Comparison of ENCODE assay signal across 8 cellular contexts in the genomic region with DNA sequence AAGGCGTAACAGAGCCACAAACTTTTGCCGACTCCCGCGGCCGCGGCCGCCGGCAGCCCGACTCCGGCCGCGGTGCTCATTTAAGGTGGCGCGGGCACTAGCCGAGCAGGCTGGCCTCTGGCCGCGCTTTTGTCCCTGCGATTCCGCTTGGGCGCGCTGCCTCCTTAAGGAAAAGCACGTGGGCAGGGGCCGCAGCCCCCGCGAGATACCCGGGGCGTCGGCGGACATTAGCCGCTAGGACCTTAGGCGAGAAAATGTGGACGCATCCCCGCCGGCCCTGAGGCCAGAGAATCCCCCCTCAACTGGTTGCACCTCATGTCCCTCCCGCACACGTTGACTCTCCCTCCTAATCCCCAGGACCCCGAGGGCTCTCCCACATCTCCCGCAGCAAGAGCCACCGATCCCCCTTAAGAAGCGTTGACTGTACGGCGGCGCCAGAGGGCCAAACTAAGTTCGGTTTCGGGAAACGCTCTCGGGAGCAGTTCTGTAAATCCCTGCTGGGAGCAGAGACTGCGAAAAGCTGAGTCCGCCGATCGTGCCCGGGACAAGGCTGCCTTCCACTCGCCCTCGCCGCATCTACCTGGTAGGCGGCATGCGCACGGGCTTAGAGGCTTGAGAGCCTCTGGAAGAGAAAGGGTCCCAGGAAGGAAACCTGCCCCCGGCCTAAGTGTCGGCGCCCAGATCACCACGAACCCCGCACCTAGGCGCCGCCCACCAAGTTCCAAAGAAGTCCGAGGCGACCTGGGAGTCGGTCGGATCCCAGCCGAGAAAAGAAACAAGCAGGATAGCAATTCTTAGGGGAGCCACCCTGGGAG. TPM values are rescaled to one million over a fixed set of nuclear protein-coding genes. Genes with fewer than 3 reads are reported as not detected.
DNase-seq lines count a peak whose midpoint lies in the region; ATAC-seq and TF ChIP-seq lines count a peak whose summit lies in the region.

No MANE protein-coding gene starts in this region.

- ATAC-seq in GM21576 (IDR thresholded peaks at IDR 0.05; ENCODE audit: unreplicated experiment) = peak; percentile 31
- ATAC-seq in activated naive CD8-positive, alpha-beta T cell treated with anti-CD3 and anti-CD28 coated beads, Interleukin-2, amount 10 ng/mL, durations not matched to agents 7 days and 5 days (ENCODE audit: low read depth) = no peak

- H3K27ac ChIP-seq in SJCRH30 (peak overlapping the region; percentile 82), neutrophil (peak overlapping the region; percentile 48)

- H3K36me3 Mint-ChIP-seq in Caco-2 (ENCODE audit: insufficient read depth, unreplicated experiment) = no peaks in the 10 kb centered on the region
- H3K36me3 Mint-ChIP-seq in activated naive CD8-positive, alpha-beta T cell treated with anti-CD3 and anti-CD28 coated beads, Interleukin-2, amount 10 ng/mL, durations not matched to agents 7 days and 5 days = no peaks in the 10 kb centered on the region
- no peaks in the 10 kb centered on the region for H3K36me3 Mint-ChIP-seq in type B pancreatic cell

- POLR2A ChIA-PET in Caco-2 (lab: Charles Lee) = no interaction called here
- POLR2A ChIA-PET in activated naive CD8-positive, alpha-beta T cell treated with anti-CD3 and anti-CD28 coated beads, Interleukin-2, amount 10 ng/mL, durations not matched to agents 7 days and 5 days (lab: Charles Lee) = interaction anchor here (0.7 kb wide), 1 partner anchor 1114 kb away, joined by 3 read pairs; no protein-coding TSS in a partner anchor

- intact Hi-C loops in Caco-2 (cut with micrococcal nuclease; ENCODE audit: unreplicated experiment) = loop anchor here (2.0 to 5.0 kb wide), 3 partner anchors 55 to 492 kb away; no protein-coding TSS in a partner anchor

- H3K4me1 Mint-ChIP-seq in Caco-2 (ENCODE audit: low read depth, unreplicated experiment) = peaks cover 7% of the 10 kb centered on the region
- peaks cover 25% of the 10 kb centered on the region for H3K4me1 Mint-ChIP-seq in activated naive CD8-positive, alpha-beta T cell treated with anti-CD3 and anti-CD28 coated beads, Interleukin-2, amount 10 ng/mL, durations not matched to agents 7 days and 5 days
- H3K4me1 Mint-ChIP-seq in type B pancreatic cell (ENCODE audit: unreplicated experiment) = peaks cover 16% of the 10 kb centered on the region

- DNase-seq in Caco-2 (peak; percentile 90 to 91), M059J (ENCODE audit: low read depth) (peak; percentile 91), SJCRH30 (peak; percentile 90 to 94), glomerular visceral epithelial cell (ENCODE audit: extremely low spot score) (peak; percentile 93), type B pancreatic cell (ENCODE audit: extremely low spot score, unreplicated experiment) (peak; percentile 90)
- peak; percentile 73 for DNase-seq in activated naive CD8-positive, alpha-beta T cell treated with anti-CD3 and anti-CD28 coated beads, Interleukin-2, amount 10 ng/mL, durations not matched to agents 7 days and 5 days

- H3K27me3 Mint-ChIP-seq in Caco-2 (ENCODE audit: insufficient read depth, unreplicated experiment) (peaks cover 14% of the 10 kb centered on the region), type B pancreatic cell (peaks cover 77% of the 10 kb centered on the region)
- peaks cover 73% of the 10 kb centered on the region for H3K27me3 Mint-ChIP-seq in activated naive CD8-positive, alpha-beta T cell treated with anti-CD3 and anti-CD28 coated beads, Interleukin-2, amount 10 ng/mL, durations not matched to agents 7 days and 5 days

- H3K4me3 ChIP-seq in Caco-2 (ENCODE audit: low read depth, low read length) (peak overlapping the region; percentile 51), SJCRH30 (peak overlapping the region; percentile 88), neutrophil (ENCODE audit: low read depth in 1 of 2, low read length in 1 of 2) (peak overlapping the region; percentile 82 to 95)

- H3K9me3 ChIP-seq in Caco-2 = no peaks in the 10 kb centered on the region
- H3K9me3 ChIP-seq in SJCRH30 (replicated peaks) = no peaks in the 10 kb centered on the region
- peaks cover 11% of the 10 kb centered on the region for H3K9me3 ChIP-seq in neutrophil

- H3K36me3 ChIP-seq in Caco-2 (ENCODE audit: control insufficient read depth, insufficient read depth, low read length) = no peaks in the 10 kb centered on the region
- no peaks in the 10 kb centered on the region for H3K36me3 ChIP-seq in SJCRH30
- no peaks in the 10 kb centered on the region for H3K36me3 ChIP-seq in neutrophil

- no peak for TF ChIP-seq CTCF in Caco-2 (IDR thresholded peaks at IDR 0.05; ENCODE audit: insufficient read depth in 1 of 2, low read depth in 1 of 2, low read length in 1 of 2, severe bottlenecking in 1 of 2, unreplicated experiment in 1 of 2)
- no peak for TF ChIP-seq CTCF in neutrophil (IDR thresholded peaks at IDR 0.05)
- TF ChIP-seq CTCF in type B pancreatic cell (conservative IDR thresholded peaks at IDR 0.05) = no peak

- H3K27ac Mint-ChIP-seq in Caco-2 (ENCODE audit: unreplicated experiment) = peak overlapping the region; percentile 88
- H3K27ac Mint-ChIP-seq in activated naive CD8-positive, alpha-beta T cell treated with anti-CD3 and anti-CD28 coated beads, Interleukin-2, amount 10 ng/mL, durations not matched to agents 7 days and 5 days = peak overlapping the region; percentile 60
- H3K27ac Mint-ChIP-seq in type B pancreatic cell = peak overlapping the region; percentile 93

- no TSS peak for BruUV-seq in Caco-2 (replicated peaks; lab: Mats Ljungman, UMichigan)

- H3K27me3 ChIP-seq in Caco-2 (replicated peaks; ENCODE audit: control insufficient read depth, insufficient read depth, low read length) (peaks cover 3% of the 10 kb centered on the region), SJCRH30 (no peaks in the 10 kb centered on the region), neutrophil (peaks cover 98% of the 10 kb centered on the region)

- H3K4me3 Mint-ChIP-seq in Caco-2 (ENCODE audit: unreplicated experiment) (peak overlapping the region; percentile 96), type B pancreatic cell (peak overlapping the region; percentile 99)
- peak overlapping the region; percentile 87 for H3K4me3 Mint-ChIP-seq in activated naive CD8-positive, alpha-beta T cell treated with anti-CD3 and anti-CD28 coated beads, Interleukin-2, amount 10 ng/mL, durations not matched to agents 7 days and 5 days

- H3K4me1 ChIP-seq in Caco-2 = peaks cover 23% of the 10 kb centered on the region
- H3K4me1 ChIP-seq in SJCRH30 = no peaks in the 10 kb centered on the region
- peaks cover 53 to 68% of the 10 kb centered on the region in 2 experiments for H3K4me1 ChIP-seq in neutrophil (ENCODE audit: control insufficient read depth in 1 of 2, insufficient read depth in 1 of 2, low read depth in 1 of 2, low read length in 1 of 2)

- CTCF ChIA-PET in Caco-2 (lab: Charles Lee) = interaction anchor here (1.4 kb wide), 1 partner anchor 12 kb away, joined by 4 read pairs; no protein-coding TSS in a partner anchor

- no peaks in the 10 kb centered on the region for H3K9me3 Mint-ChIP-seq in Caco-2 (ENCODE audit: unreplicated experiment)
- no peaks in the 10 kb centered on the region for H3K9me3 Mint-ChIP-seq in activated naive CD8-positive, alpha-beta T cell treated with anti-CD3 and anti-CD28 coated beads, Interleukin-2, amount 10 ng/mL, durations not matched to agents 7 days and 5 days
- no peaks in the 10 kb centered on the region for H3K9me3 Mint-ChIP-seq in type B pancreatic cell

RNA-seq across cellular contexts. Expression of gene SATB2, which starts 1.8 kb away (rescaled TPM):
- total RNA-seq in Caco-2 (2022) (1.1 and 1.2 TPM in 2 replicates), type B pancreatic cell (ENCODE audit: low replicate concordance) (3.2 and 19.1 TPM in 2 replicates)
- 7.5 and 7.8 TPM in 2 replicates for total RNA-seq in M059J (2014; rRNA removed; shearing (Covaris generic))
- 13.3 and 14.8 TPM in 2 replicates for total RNA-seq in SJCRH30 (2014; rRNA removed; shearing (Covaris generic))
- total RNA-seq in activated naive CD8-positive, alpha-beta T cell treated with anti-CD3 and anti-CD28 coated beads, Interleukin-2, amount 10 ng/mL, durations not matched to agents 7 days and 5 days = under 1 TPM; 0.06 to 0.11 TPM
